In the genomic region with DNA sequence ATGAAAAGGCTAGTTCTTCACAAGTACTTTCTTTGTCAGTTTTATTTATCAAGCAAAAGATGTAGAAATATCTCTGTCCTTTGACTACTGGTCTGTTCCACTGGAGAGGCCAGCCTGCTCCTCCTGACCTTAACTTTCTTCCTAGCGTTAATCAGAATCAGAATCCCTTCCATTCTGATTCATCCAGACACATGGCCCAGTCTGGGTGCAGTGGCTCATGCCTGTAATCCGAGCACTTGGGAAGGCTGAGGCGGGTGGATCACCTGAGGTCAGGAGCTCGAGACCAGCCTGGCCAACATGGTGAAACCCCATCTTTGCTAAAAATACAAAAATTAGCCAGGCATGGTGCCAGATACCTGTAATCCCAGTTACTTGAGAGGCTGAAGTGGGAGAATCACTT, we compare ENCODE assay signal across 25 cellular contexts.
"Had no signal": no experiment of that assay in that cellular context is flagged by ENCODE, and none has a peak within 500 bp of the region (broad histone marks: within the 10 kb centered on the region; RNA-seq: fewer than 3 reads in every experiment).

No MANE protein-coding gene starts in this region.

- H3K36me3 ChIP-seq: breast epithelium, pancreas had no signal

- H3K27ac ChIP-seq: breast epithelium, coronary artery, pancreas, psoas muscle had no signal

- H3K9me3 ChIP-seq: breast epithelium, pancreas, psoas muscle had no signal

- H3K4me2 ChIP-seq: smooth muscle cell had no signal

- DNase-seq: activated CD4-positive, alpha-beta T cell treated with anti-CD3 and anti-CD28 coated beads for 36 hours; activated CD8-positive, alpha-beta memory T cell treated with anti-CD3 and anti-CD28 coated beads, Interleukin-2, amount 10 ng/mL, durations not matched to agents 7 days and 5 days; activated CD8-positive, alpha-beta T cell treated with anti-CD3 and anti-CD28 coated beads, Interleukin-2, amount 10 ng/mL, durations not matched to agents 7 days and 5 days; activated gamma-delta T cell; activated naive CD4-positive, alpha-beta T cell treated with anti-CD3 and anti-CD28 coated beads, Interleukin-2, amount 10 ng/mL, durations not matched to agents 7 days and 5 days; dorsolateral prefrontal cortex; effector memory CD4-positive, alpha-beta T cell; hippocampal formation; kidney; left colon; mammary epithelial cell; midbrain; naive thymus-derived CD4-positive, alpha-beta T cell; nucleus accumbens; pancreas; psoas muscle; stimulated activated CD4-positive, alpha-beta T cell treated with anti-CD3 and anti-CD28 coated beads, Interleukin-1b, Interleukin-23, amount 100 ng/mL, for 48 hours; stimulated activated CD4-positive, alpha-beta T cell treated with anti-CD3 and anti-CD28 coated beads, Interleukin-4, amount 100 ng/mL, for 4 hours; stimulated activated CD8-positive, alpha-beta memory T cell treated with anti-CD3 and anti-CD28 coated beads, Interleukin-4, amount 100 ng/mL, for 48 hours; stimulated activated naive CD8-positive, alpha-beta T cell treated with anti-CD3 and anti-CD28 coated beads, Interleukin-15, amount 100 ng/mL, for 72 hours; substantia nigra; T-helper 17 cell had no signal

- H3K4me3 ChIP-seq: breast epithelium, coronary artery, dorsolateral prefrontal cortex, pancreas, psoas muscle, smooth muscle cell had no signal

- H3K4me1 ChIP-seq: breast epithelium, pancreas, psoas muscle had no signal

- H3K27me3 ChIP-seq: breast epithelium, dorsolateral prefrontal cortex, pancreas had no signal
